In genomic region chr1:25371757-25372156, GRCh38 we compare ENCODE assay signal across 12 cellular contexts. TPM values are rescaled to one million over a fixed set of nuclear protein-coding genes. Genes with fewer than 3 reads are reported as not detected.
DNase-seq lines count a peak whose midpoint lies in the region; ATAC-seq and TF ChIP-seq lines count a peak whose summit lies in the region.
"Not testable (repeated sequence)": the region's sequence is repeated elsewhere in the genome, so short reads cannot be mapped to it uniquely, and the experiment has no call there.
"Had no signal": no experiment of that assay in that cellular context is flagged by ENCODE, and none has a peak within 500 bp of the region (broad histone marks: within the 10 kb centered on the region; RNA-seq: fewer than 3 reads in every experiment).

No MANE protein-coding gene starts in this region.

- H3K4me2 ChIP-seq in PC-3 (ENCODE audit: low read length), result not testable (repeated sequence)

- ATAC-seq in PC-3, result not testable (repeated sequence)
- ATAC-seq in foreskin keratinocyte, result peak; percentile 57

- not testable (repeated sequence) for H3K4me3 ChIP-seq in AG10803 (ENCODE audit: low read length); PC-3 (ENCODE audit: low read length)

- not testable (repeated sequence) for TF ChIP-seq CTCF in AG10803 (conservative IDR thresholded peaks at IDR 0.05; ENCODE audit: low read length); PC-3 (conservative IDR thresholded peaks at IDR 0.05; ENCODE audit: low read depth, low read length); foreskin keratinocyte (conservative IDR thresholded peaks at IDR 0.05)

- POLR2A ChIA-PET in PC-3 (lab: Charles Lee; ENCODE audit: unreplicated experiment), result not testable (repeated sequence)

- not testable (repeated sequence) for H3K36me3 ChIP-seq in PC-3 (ENCODE audit: low read depth, low read length)

- H3K9me3 ChIP-seq in PC-3 (ENCODE audit: low read length), result not testable (repeated sequence)

- H2AFZ ChIP-seq in PC-3 (ENCODE audit: low read length), result not testable (repeated sequence)

- not testable (repeated sequence) for H3K9me2 ChIP-seq in PC-3 (replicated peaks; ENCODE audit: low read length)

- BruUV-seq in PC-3 (replicated peaks; lab: Mats Ljungman, UMichigan), result not testable (repeated sequence)

- not testable (repeated sequence) for H3F3A ChIP-seq in PC-3 (ENCODE audit: low read length, unreplicated experiment)

- not testable (repeated sequence) for H4K20me1 ChIP-seq in PC-3 (ENCODE audit: low read length)

- intact Hi-C loops in PC-3 (cut with micrococcal nuclease), result not testable (repeated sequence)

- not testable (repeated sequence) for H3K4me1 ChIP-seq in PC-3 (ENCODE audit: insufficient read depth, low read length); foreskin keratinocyte

- H3K27me3 ChIP-seq in PC-3 (ENCODE audit: low read length); foreskin keratinocyte: not testable (repeated sequence)

- CTCF ChIA-PET in PC-3 (lab: Charles Lee), result not testable (repeated sequence)

- H3K27ac ChIP-seq in PC-3 (ENCODE audit: low read length); foreskin keratinocyte: not testable (repeated sequence)

- H3K9ac ChIP-seq in PC-3 (ENCODE audit: low read length), result not testable (repeated sequence)

- not testable (repeated sequence) for H3K79me2 ChIP-seq in PC-3 (ENCODE audit: low read length)

- DNase-seq in AG10803 (ENCODE audit: low read depth) (peak; percentile 95), HCEC 1CT (peak; percentile 85), PC-3 (peak; percentile 42), amniotic epithelial cell (ENCODE audit: low read depth) (peak; percentile 52), dermis microvascular lymphatic vessel endothelial cell (ENCODE audit: low read depth in 2 of 2) (peak; percentile 74 to 88), foreskin keratinocyte (peak in 1 of 2 donors; percentile 73), non-pigmented ciliary epithelial cell (ENCODE audit: low read depth) (peak; percentile 45)

RNA-seq across cellular contexts. Expression of gene TMEM50A, which starts 33.6 kb away (rescaled TPM):
- 70.2 and 90.5 TPM in 2 replicates for total RNA-seq in PC-3 (2014; rRNA removed)
- total RNA-seq in dermis microvascular lymphatic vessel endothelial cell, result 192 and 202 TPM in 2 replicates
- 68.8 and 72.3 TPM in 2 replicates for total RNA-seq in foreskin keratinocyte
- 94.0 and 98.8 TPM in 2 replicates for polyA plus RNA-seq in foreskin keratinocyte

RNA-seq across cellular contexts. Expression of gene RHCE, which starts 48.9 kb away (rescaled TPM):
- total RNA-seq in PC-3 (2014; rRNA removed) (1.1 and 1.4 TPM in 2 replicates), dermis microvascular lymphatic vessel endothelial cell (0.13 and 1.9 TPM in 2 replicates), foreskin keratinocyte (0.07 and 0.10 TPM in 2 replicates)
- polyA plus RNA-seq in foreskin keratinocyte, result 0.12 TPM in 1 of 2 replicates, not detected in the other
- total RNA-seq: B cell; epithelial cell of proximal tubule; mononuclear cell; natural killer cell treated with Interleukin-12 subunit alpha and Interleukin-12 subunit beta and Interleukin-15 and Interleukin-18, amount 100 ng/mL, for 72 hours; subcutaneous adipose tissue had no signal

RNA-seq across cellular contexts. Expression of gene MACO1, which starts 58.9 kb away (rescaled TPM):
- total RNA-seq in PC-3 (2014; rRNA removed) (13.6 and 14.0 TPM in 2 replicates), dermis microvascular lymphatic vessel endothelial cell (16.8 and 19.7 TPM in 2 replicates), foreskin keratinocyte (12.6 and 15.9 TPM in 2 replicates)
- polyA plus RNA-seq in foreskin keratinocyte, result 7.8 and 7.9 TPM in 2 replicates
